ENCODE assay signal across 1 cellular context in the genomic region with DNA sequence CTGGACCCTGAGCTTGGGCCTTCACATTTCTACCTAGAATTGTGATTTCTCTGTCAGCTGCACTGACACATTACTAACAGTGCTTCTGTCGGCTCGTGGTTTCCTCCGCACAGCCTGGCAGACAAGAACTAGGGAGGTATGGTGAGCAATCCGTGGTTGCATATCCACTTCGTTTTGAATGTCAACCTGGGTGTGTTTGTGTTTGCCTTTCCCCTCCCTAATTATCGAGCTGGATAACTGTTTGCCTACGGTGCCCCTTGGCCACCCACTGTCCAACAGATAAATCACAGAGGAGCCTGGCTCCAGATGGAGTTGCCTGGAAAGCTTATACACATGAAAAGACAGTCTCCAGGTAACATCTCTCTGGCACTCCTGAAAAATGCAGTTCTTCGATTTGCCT.
TF ChIP-seq lines count a peak whose summit lies in the region.

No MANE protein-coding gene starts in this region.

TF ChIP-seq in GM23338, 12 proteins besides CTCF, POLR2A, EP300 and RAD21 (continued from another document):
- TF ChIP-seq, protein P1, sequence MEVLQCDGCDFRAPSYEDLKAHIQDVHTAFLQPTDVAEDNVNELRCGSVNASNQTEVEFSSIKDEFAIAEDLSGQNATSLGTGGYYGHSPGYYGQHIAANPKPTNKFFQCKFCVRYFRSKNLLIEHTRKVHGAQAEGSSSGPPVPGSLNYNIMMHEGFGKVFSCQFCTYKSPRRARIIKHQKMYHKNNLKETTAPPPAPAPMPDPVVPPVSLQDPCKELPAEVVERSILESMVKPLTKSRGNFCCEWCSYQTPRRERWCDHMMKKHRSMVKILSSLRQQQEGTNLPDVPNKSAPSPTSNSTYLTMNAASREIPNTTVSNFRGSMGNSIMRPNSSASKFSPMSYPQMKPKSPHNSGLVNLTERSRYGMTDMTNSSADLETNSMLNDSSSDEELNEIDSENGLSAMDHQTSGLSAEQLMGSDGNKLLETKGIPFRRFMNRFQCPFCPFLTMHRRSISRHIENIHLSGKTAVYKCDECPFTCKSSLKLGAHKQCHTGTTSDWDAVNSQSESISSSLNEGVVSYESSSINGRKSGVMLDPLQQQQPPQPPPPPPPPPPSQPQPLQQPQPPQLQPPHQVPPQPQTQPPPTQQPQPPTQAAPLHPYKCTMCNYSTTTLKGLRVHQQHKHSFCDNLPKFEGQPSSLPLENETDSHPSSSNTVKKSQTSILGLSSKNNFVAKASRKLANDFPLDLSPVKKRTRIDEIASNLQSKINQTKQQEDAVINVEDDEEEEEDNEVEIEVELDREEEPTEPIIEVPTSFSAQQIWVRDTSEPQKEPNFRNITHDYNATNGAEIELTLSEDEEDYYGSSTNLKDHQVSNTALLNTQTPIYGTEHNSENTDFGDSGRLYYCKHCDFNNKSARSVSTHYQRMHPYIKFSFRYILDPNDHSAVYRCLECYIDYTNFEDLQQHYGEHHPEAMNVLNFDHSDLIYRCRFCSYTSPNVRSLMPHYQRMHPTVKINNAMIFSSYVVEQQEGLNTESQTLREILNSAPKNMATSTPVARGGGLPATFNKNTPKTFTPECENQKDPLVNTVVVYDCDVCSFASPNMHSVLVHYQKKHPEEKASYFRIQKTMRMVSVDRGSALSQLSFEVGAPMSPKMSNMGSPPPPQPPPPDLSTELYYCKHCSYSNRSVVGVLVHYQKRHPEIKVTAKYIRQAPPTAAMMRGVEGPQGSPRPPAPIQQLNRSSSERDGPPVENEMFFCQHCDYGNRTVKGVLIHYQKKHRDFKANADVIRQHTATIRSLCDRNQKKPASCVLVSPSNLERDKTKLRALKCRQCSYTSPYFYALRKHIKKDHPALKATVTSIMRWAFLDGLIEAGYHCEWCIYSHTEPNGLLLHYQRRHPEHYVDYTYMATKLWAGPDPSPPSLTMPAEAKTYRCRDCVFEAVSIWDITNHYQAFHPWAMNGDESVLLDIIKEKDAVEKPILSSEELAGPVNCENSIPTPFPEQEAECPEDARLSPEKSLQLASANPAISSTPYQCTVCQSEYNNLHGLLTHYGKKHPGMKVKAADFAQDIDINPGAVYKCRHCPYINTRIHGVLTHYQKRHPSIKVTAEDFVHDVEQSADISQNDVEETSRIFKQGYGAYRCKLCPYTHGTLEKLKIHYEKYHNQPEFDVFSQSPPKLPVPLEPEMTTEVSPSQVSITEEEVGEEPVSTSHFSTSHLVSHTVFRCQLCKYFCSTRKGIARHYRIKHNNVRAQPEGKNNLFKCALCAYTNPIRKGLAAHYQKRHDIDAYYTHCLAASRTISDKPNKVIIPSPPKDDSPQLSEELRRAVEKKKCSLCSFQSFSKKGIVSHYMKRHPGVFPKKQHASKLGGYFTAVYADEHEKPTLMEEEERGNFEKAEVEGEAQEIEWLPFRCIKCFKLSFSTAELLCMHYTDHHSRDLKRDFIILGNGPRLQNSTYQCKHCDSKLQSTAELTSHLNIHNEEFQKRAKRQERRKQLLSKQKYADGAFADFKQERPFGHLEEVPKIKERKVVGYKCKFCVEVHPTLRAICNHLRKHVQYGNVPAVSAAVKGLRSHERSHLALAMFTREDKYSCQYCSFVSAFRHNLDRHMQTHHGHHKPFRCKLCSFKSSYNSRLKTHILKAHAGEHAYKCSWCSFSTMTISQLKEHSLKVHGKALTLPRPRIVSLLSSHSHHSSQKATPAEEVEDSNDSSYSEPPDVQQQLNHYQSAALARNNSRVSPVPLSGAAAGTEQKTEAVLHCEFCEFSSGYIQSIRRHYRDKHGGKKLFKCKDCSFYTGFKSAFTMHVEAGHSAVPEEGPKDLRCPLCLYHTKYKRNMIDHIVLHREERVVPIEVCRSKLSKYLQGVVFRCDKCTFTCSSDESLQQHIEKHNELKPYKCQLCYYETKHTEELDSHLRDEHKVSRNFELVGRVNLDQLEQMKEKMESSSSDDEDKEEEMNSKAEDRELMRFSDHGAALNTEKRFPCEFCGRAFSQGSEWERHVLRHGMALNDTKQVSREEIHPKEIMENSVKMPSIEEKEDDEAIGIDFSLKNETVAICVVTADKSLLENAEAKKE (CRISPR knock-in tag; IDR thresholded peaks at IDR 0.05) = no peak
- TF ChIP-seq EZH2phosphoT487 (IDR thresholded peaks at IDR 0.05; ENCODE audit: unreplicated experiment) = no peak
- no peak for TF ChIP-seq POLR2AphosphoS5 (IDR thresholded peaks at IDR 0.05; ENCODE audit: low read depth)
- TF ChIP-seq CREB1 (CRISPR knock-in tag; IDR thresholded peaks at IDR 0.05; ENCODE audit: low read depth) = no peak
